ENCODE assay signal across 1 cellular context in genomic region chr5:154518438-154518867, GRCh38.
TF ChIP-seq lines count a peak whose summit lies in the region.

No MANE protein-coding gene starts in this region.

TF ChIP-seq in HepG2, 621 proteins besides CTCF, POLR2A, EP300 and RAD21:
- TF ChIP-seq, protein P1, sequence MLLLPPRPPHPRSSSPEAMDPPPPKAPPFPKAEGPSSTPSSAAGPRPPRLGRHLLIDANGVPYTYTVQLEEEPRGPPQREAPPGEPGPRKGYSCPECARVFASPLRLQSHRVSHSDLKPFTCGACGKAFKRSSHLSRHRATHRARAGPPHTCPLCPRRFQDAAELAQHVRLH (CRISPR knock-in tag; IDR thresholded peaks at IDR 0.05; ENCODE audit: borderline replicate concordance, low read depth) = no peak
- no peak for TF ChIP-seq ZNF557 (CRISPR knock-in tag; IDR thresholded peaks at IDR 0.05)
- TF ChIP-seq, protein P2, sequence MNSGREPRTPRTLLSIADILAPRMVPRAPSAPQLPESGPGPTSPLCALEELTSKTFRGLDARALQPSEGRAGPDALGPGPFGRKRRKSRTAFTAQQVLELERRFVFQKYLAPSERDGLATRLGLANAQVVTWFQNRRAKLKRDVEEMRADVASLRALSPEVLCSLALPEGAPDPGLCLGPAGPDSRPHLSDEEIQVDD (CRISPR knock-in tag; IDR thresholded peaks at IDR 0.05; ENCODE audit: borderline replicate concordance) = no peak
- no peak for TF ChIP-seq CREB1 (IDR thresholded peaks at IDR 0.05)
- no peak for TF ChIP-seq CREB1 (CRISPR knock-in tag; IDR thresholded peaks at IDR 0.05)
- TF ChIP-seq, protein P3, sequence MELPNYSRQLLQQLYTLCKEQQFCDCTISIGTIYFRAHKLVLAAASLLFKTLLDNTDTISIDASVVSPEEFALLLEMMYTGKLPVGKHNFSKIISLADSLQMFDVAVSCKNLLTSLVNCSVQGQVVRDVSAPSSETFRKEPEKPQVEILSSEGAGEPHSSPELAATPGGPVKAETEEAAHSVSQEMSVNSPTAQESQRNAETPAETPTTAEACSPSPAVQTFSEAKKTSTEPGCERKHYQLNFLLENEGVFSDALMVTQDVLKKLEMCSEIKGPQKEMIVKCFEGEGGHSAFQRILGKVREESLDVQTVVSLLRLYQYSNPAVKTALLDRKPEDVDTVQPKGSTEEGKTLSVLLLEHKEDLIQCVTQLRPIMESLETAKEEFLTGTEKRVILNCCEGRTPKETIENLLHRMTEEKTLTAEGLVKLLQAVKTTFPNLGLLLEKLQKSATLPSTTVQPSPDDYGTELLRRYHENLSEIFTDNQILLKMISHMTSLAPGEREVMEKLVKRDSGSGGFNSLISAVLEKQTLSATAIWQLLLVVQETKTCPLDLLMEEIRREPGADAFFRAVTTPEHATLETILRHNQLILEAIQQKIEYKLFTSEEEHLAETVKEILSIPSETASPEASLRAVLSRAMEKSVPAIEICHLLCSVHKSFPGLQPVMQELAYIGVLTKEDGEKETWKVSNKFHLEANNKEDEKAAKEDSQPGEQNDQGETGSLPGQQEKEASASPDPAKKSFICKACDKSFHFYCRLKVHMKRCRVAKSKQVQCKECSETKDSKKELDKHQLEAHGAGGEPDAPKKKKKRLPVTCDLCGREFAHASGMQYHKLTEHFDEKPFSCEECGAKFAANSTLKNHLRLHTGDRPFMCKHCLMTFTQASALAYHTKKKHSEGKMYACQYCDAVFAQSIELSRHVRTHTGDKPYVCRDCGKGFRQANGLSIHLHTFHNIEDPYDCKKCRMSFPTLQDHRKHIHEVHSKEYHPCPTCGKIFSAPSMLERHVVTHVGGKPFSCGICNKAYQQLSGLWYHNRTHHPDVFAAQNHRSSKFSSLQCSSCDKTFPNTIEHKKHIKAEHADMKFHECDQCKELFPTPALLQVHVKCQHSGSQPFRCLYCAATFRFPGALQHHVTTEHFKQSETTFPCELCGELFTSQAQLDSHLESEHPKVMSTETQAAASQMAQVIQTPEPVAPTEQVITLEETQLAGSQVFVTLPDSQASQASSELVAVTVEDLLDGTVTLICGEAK (IDR thresholded peaks at IDR 0.05) = no peak
- TF ChIP-seq, protein P3 (CRISPR knock-in tag; IDR thresholded peaks at IDR 0.05) = no peak
- TF ChIP-seq DBP (CRISPR knock-in tag; IDR thresholded peaks at IDR 0.05; ENCODE audit: not compliant biosample characterization) = no peak
- no peak for TF ChIP-seq MIER3 (CRISPR knock-in tag; IDR thresholded peaks at IDR 0.05; ENCODE audit: borderline replicate concordance)
- TF ChIP-seq ZMAT3 (CRISPR knock-in tag; conservative IDR thresholded peaks at IDR 0.05) = no peak
- TF ChIP-seq, protein P4, sequence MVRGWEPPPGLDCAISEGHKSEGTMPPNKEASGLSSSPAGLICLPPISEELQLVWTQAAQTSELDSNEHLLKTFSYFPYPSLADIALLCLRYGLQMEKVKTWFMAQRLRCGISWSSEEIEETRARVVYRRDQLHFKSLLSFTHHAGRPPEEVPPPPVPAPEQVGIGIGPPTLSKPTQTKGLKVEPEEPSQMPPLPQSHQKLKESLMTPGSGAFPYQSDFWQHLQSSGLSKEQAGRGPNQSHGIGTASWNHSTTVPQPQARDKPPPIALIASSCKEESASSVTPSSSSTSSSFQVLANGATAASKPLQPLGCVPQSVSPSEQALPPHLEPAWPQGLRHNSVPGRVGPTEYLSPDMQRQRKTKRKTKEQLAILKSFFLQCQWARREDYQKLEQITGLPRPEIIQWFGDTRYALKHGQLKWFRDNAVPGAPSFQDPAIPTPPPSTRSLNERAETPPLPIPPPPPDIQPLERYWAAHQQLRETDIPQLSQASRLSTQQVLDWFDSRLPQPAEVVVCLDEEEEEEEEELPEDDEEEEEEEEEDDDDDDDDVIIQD (CRISPR knock-in tag; IDR thresholded peaks at IDR 0.05; ENCODE audit: low read depth) = no peak
- TF ChIP-seq ATF7-NPFF (CRISPR knock-in tag; IDR thresholded peaks at IDR 0.05; ENCODE audit: low read depth) = no peak
- no peak for TF ChIP-seq NONO (IDR thresholded peaks at IDR 0.05)
- TF ChIP-seq NONO (CRISPR knock-in tag; conservative IDR thresholded peaks at IDR 0.05) = no peak
- no peak for TF ChIP-seq BRD4 (CRISPR knock-in tag; IDR thresholded peaks at IDR 0.05)
- no peak for TF ChIP-seq RXRA (CRISPR knock-in tag; IDR thresholded peaks at IDR 0.05)
- TF ChIP-seq JUN (CRISPR knock-in tag; IDR thresholded peaks at IDR 0.05) = no peak
- TF ChIP-seq EED (CRISPR knock-in tag; IDR thresholded peaks at IDR 0.05) = no peak
- TF ChIP-seq, protein P5, sequence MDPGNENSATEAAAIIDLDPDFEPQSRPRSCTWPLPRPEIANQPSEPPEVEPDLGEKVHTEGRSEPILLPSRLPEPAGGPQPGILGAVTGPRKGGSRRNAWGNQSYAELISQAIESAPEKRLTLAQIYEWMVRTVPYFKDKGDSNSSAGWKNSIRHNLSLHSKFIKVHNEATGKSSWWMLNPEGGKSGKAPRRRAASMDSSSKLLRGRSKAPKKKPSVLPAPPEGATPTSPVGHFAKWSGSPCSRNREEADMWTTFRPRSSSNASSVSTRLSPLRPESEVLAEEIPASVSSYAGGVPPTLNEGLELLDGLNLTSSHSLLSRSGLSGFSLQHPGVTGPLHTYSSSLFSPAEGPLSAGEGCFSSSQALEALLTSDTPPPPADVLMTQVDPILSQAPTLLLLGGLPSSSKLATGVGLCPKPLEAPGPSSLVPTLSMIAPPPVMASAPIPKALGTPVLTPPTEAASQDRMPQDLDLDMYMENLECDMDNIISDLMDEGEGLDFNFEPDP (CRISPR knock-in tag; conservative IDR thresholded peaks at IDR 0.05) = no peak
- no peak for TF ChIP-seq ZBTB7B (CRISPR knock-in tag; IDR thresholded peaks at IDR 0.05)
